Comparison of ENCODE assay signal across 8 cellular contexts in the genomic region with DNA sequence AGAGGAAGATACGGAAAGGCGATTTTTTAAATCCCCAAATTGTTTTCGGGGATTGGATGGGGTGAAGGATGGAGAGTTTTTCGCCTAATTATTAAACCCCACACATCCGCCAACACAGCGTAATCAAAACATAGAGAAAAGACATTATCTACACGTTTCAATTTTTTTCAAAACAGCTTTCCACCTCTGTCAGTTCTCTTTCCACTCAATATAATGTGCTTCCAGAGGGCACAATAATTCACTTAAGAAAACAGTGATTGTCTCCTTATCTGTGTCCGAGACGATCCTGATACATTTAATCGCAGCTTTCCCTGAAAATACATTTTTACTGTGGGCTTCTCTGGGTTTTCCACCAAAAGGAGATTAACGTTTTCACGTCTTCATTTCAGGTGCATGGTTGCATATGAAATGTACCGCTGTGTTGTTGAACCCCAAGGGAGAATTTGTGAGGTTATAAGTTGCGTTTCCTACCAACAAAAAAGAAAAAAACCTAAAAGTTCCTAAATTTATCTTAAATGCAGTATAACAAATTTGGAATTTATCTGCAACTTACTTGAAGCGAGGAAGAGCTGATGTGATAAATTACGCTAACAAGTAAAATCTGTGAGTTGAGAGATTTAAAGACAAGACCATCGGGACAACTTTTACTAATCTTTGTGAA. TPM values are rescaled to one million over a fixed set of nuclear protein-coding genes. Genes with fewer than 3 reads are reported as not detected.
DNase-seq lines count a peak whose midpoint lies in the region; ATAC-seq and TF ChIP-seq lines count a peak whose summit lies in the region.

No MANE protein-coding gene starts in this region.

- DNase-seq in AG08396 (ENCODE audit: low spot score) (peak; percentile 4), choroid plexus epithelial cell (ENCODE audit: low read depth) (no peak), midbrain (lab: John Stamatoyannopoulos, UW) (peak; percentile 70), anterior cingulate cortex (lab: John Stamatoyannopoulos, UW) (no peak), COLO829 (ENCODE audit: low spot score) (no peak)

- peaks cover 1% of the 10 kb centered on the region for H3K27me3 Mint-ChIP-seq in IgD-negative memory B cell

- H3K4me3 Mint-ChIP-seq in IgD-negative memory B cell: peak overlapping the region; percentile 94 to 100 (median 100)

- ATAC-seq in GM21528 (IDR thresholded peaks at IDR 0.05; ENCODE audit: low FRiP score, unreplicated experiment) (no peak), GM18861 (IDR thresholded peaks at IDR 0.05; ENCODE audit: unreplicated experiment) (no peak)

- H3K36me3 Mint-ChIP-seq in IgD-negative memory B cell: peaks cover 3% of the 10 kb centered on the region

- H3K27ac Mint-ChIP-seq in IgD-negative memory B cell: peak overlapping the region; percentile 68 to 96 (median 96)

- H3K9me3 Mint-ChIP-seq in IgD-negative memory B cell: no peaks in the 10 kb centered on the region

- no peak for TF ChIP-seq CTCF in choroid plexus epithelial cell (conservative IDR thresholded peaks at IDR 0.05; ENCODE audit: low read depth, low read length)

- H3K4me1 Mint-ChIP-seq in IgD-negative memory B cell: peaks cover 25 to 37% (median 37%) of the 10 kb centered on the region in 3 donors

- H3K4me3 ChIP-seq in choroid plexus epithelial cell (ENCODE audit: low read depth, low read length): peak overlapping the region; percentile 79

RNA-seq across cellular contexts. Expression of a gene that starts 0.6 kb away (rescaled TPM):
- polyA plus RNA-seq in IgD-negative memory B cell: 9.8 TPM

RNA-seq across cellular contexts. Expression of a gene that starts 56.2 kb away (rescaled TPM):
- polyA plus RNA-seq in IgD-negative memory B cell: not detected

Comparison
In these comparisons a context has a peak if more than half of its experiments do, and no peak if none do; other contexts are left out.
1. DNase-seq: peak in AG08396 (single experiment) and midbrain (single experiment); none in choroid plexus epithelial cell (single experiment), anterior cingulate cortex (0 of 58) and COLO829 (single experiment).